20 cellular contexts compared by ENCODE assay signal in the genomic region with DNA sequence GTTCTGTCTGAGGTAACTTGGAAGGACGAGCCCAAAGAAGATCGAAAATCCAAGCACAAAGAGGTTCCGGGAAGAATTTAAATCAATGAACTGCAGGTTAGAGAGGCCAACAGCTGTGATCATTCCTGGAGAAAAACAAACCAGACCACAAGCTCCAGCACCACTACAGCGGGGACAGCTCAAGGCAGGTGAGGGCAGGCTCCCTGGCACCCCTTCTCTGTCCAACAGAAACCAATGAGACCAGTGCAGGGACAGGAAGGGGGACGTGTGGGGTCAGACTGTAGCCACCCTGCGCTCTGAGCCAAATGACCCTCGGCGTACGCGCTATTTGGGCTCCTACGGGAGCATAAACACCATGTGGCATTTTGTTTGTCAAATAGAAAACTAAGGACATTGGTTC. TPM values are rescaled to one million over a fixed set of nuclear protein-coding genes. Genes with fewer than 3 reads are reported as not detected.
A peak's percentile ranks its signal among the peaks of the same experiment; 100 is the strongest.
DNase-seq lines count a peak whose midpoint lies in the region; ATAC-seq and TF ChIP-seq lines count a peak whose summit lies in the region.
"Had no signal": no experiment of that assay in that cellular context is flagged by ENCODE, and none has a peak within 500 bp of the region (broad histone marks: within the 10 kb centered on the region; RNA-seq: fewer than 3 reads in every experiment).

No MANE protein-coding gene starts in this region.

- intact Hi-C loops in right lobe of liver (cut with DNase I), result no loop called here

- H3K27me3 Mint-ChIP-seq in IgD-negative memory B cell, result no peaks in the 10 kb centered on the region
- peaks cover 8% of the 10 kb centered on the region for H3K27me3 Mint-ChIP-seq in endothelial cell (ENCODE audit: unreplicated experiment)
- H3K27me3 Mint-ChIP-seq: B cell; CD4-positive, CD25-positive, alpha-beta regulatory T cell; CD8-positive, alpha-beta memory T cell had no signal

- TF ChIP-seq RAD21 in liver (IDR thresholded peaks at IDR 0.05), result no peak

- H3K9me3 ChIP-seq in liver (ENCODE audit: control insufficient read depth in 4 of 4, low read length in 3 of 4), result no peaks in the 10 kb centered on the region
- H3K9me3 ChIP-seq in right lobe of liver, result no peaks in the 10 kb centered on the region
- H3K9me3 ChIP-seq in osteoblast (ENCODE audit: low read depth, low read length), result no peaks in the 10 kb centered on the region
- H3K9me3 ChIP-seq: BLaER1 treated with 17β-estradiol and CSF1 and Interleukin-3, amounts not matched to agents 10 nM and 100 nM had no signal

- H3K36me3 Mint-ChIP-seq in IgD-negative memory B cell (peaks cover 9% of the 10 kb centered on the region), endothelial cell (ENCODE audit: low read depth, unreplicated experiment) (peaks cover 67% of the 10 kb centered on the region)

- H3K36me3 ChIP-seq in liver (ENCODE audit: control insufficient read depth in 4 of 4, insufficient read depth in 3 of 4, low read depth in 1 of 4, low read length in 3 of 4), result peaks cover 14 to 86% (median 74%) of the 10 kb centered on the region in 4 donors
- H3K36me3 ChIP-seq in right lobe of liver, result peaks cover 7 to 78% (median 15%) of the 10 kb centered on the region in 4 donors
- H3K36me3 ChIP-seq in osteoblast (ENCODE audit: insufficient read depth, low read length), result peaks cover 25% of the 10 kb centered on the region

- no peak overlapping the region for H3K4me3 ChIP-seq in liver (ENCODE audit: low read depth in 1 of 3, low read length in 3 of 3)
- H3K4me3 ChIP-seq in right lobe of liver, result no peak overlapping the region
- H3K4me3 ChIP-seq in osteoblast (ENCODE audit: insufficient read depth, low read length), result no peak overlapping the region
- H3K4me3 ChIP-seq: BLaER1 treated with 17β-estradiol and CSF1 and Interleukin-3, amounts not matched to agents 10 nM and 100 nM; GM23248 had no signal

- H3K4me1 Mint-ChIP-seq in IgD-negative memory B cell, result peaks cover 0 to 2% (median 0%) of the 10 kb centered on the region in 3 donors
- no peaks in the 10 kb centered on the region for H3K4me1 Mint-ChIP-seq in endothelial cell (ENCODE audit: unreplicated experiment)
- H3K4me1 Mint-ChIP-seq: B cell; CD8-positive, alpha-beta memory T cell had no signal

- H3K27me3 ChIP-seq in liver (ENCODE audit: control insufficient read depth in 4 of 4, insufficient read depth in 4 of 4, low read length in 3 of 4) (no peaks in the 10 kb centered on the region), right lobe of liver (no peaks in the 10 kb centered on the region), osteoblast (ENCODE audit: insufficient read depth, low read length) (no peaks in the 10 kb centered on the region)
- H3K27me3 ChIP-seq: BLaER1 treated with 17β-estradiol and CSF1 and Interleukin-3, amounts not matched to agents 10 nM and 100 nM had no signal

- WGBS in liver, result 90% methylated on average over 11 of the region's 11 CpGs
- WGBS in right lobe of liver (ENCODE audit: insufficient coverage, low coverage, low lambda C conversion rate, missing lambda C conversion rate), result 86% methylated on average over 10 of the region's 11 CpGs

- H3K4me1 ChIP-seq in liver (ENCODE audit: control insufficient read depth in 4 of 4, insufficient read depth in 4 of 4, low read length in 3 of 4) (peaks cover 0 to 4% (median 0%) of the 10 kb centered on the region in 4 donors), right lobe of liver (peaks cover 0 to 11% (median 0%) of the 10 kb centered on the region in 4 donors), osteoblast (ENCODE audit: insufficient read depth, low read length) (no peaks in the 10 kb centered on the region)

- no peaks in the 10 kb centered on the region for H4K20me1 ChIP-seq in osteoblast (ENCODE audit: insufficient read depth, low read length)

- DNase-seq in right lobe of liver, result no peak
- no peak for DNase-seq in endothelial cell (ENCODE audit: low spot score)
- DNase-seq in osteoblast (ENCODE audit: insufficient read length, low spot score, missing footprints), result no peak
- DNase-seq: CD4-positive, CD25-positive, alpha-beta regulatory T cell; CD8-positive, alpha-beta memory T cell; COR-L47; DMS 273 treated with DMSO at 0.1 percent for 48 hours; DMS53; DND-41; EL; GM23248; KG1 had no signal

- H3K4me3 Mint-ChIP-seq in IgD-negative memory B cell (no peak overlapping the region), endothelial cell (ENCODE audit: unreplicated experiment) (peak overlapping the region; percentile 66)
- H3K4me3 Mint-ChIP-seq: B cell; CD4-positive, CD25-positive, alpha-beta regulatory T cell; CD8-positive, alpha-beta memory T cell had no signal

- TF ChIP-seq CTCF in liver (IDR thresholded peaks at IDR 0.05; ENCODE audit: low read depth, low read length, missing input control) (no peak), right lobe of liver (IDR thresholded peaks at IDR 0.05) (no peak), endothelial cell (IDR thresholded peaks at IDR 0.05; ENCODE audit: unreplicated experiment) (no peak), osteoblast (IDR thresholded peaks at IDR 0.05; ENCODE audit: extremely low read depth, low read depth, low read length) (no peak)

- no peak for TF ChIP-seq POLR2A in right lobe of liver (IDR thresholded peaks at IDR 0.05)

- no peak overlapping the region for H3K4me2 ChIP-seq in osteoblast (ENCODE audit: insufficient read depth, low read length)
- H3K4me2 ChIP-seq: BLaER1 treated with 17β-estradiol and CSF1 and Interleukin-3, amounts not matched to agents 10 nM and 100 nM had no signal

- H3K27ac ChIP-seq in liver (ENCODE audit: low read depth in 1 of 2, low read length in 2 of 2), result no peak overlapping the region
- H3K27ac ChIP-seq in right lobe of liver, result no peak overlapping the region
- H3K27ac ChIP-seq in osteoblast (ENCODE audit: low read depth, low read length), result no peak overlapping the region
- H3K27ac ChIP-seq: BLaER1 treated with 17β-estradiol and CSF1 and Interleukin-3, amounts not matched to agents 10 nM and 100 nM; GM23248; HL-60 had no signal

- H3K9ac ChIP-seq in liver (ENCODE audit: low read depth in 1 of 2, low read length in 2 of 2), result no peak overlapping the region
- H3K9ac ChIP-seq: BLaER1 treated with 17β-estradiol and CSF1 and Interleukin-3, amounts not matched to agents 10 nM and 100 nM; GM23248 had no signal

- peak overlapping the region in 2 of 3 donors; percentile 62 to 71 for H3K27ac Mint-ChIP-seq in IgD-negative memory B cell
- no peak overlapping the region for H3K27ac Mint-ChIP-seq in endothelial cell (ENCODE audit: unreplicated experiment)
- H3K27ac Mint-ChIP-seq: B cell; CD4-positive, CD25-positive, alpha-beta regulatory T cell had no signal

- H3K9me3 Mint-ChIP-seq in IgD-negative memory B cell, result no peaks in the 10 kb centered on the region
- no peaks in the 10 kb centered on the region for H3K9me3 Mint-ChIP-seq in endothelial cell (ENCODE audit: unreplicated experiment)
- H3K9me3 Mint-ChIP-seq: CD4-positive, CD25-positive, alpha-beta regulatory T cell; CD8-positive, alpha-beta memory T cell had no signal

- ATAC-seq in right lobe of liver, result no peak
- no peak for ATAC-seq in HG03442 (IDR thresholded peaks at IDR 0.05; ENCODE audit: unreplicated experiment)
- ATAC-seq in HG03521 (IDR thresholded peaks at IDR 0.05; ENCODE audit: unreplicated experiment), result no peak
- ATAC-seq: HCT116 had no signal

- no peak overlapping the region for H2AFZ ChIP-seq in osteoblast (ENCODE audit: low read length)
- H2AFZ ChIP-seq: GM23248 had no signal

- no peaks in the 10 kb centered on the region for H3K79me2 ChIP-seq in osteoblast (ENCODE audit: insufficient read depth, low read length)

TF ChIP-seq in liver, 16 proteins besides CTCF, POLR2A, EP300 and RAD21:
- TF ChIP-seq, protein P1, sequence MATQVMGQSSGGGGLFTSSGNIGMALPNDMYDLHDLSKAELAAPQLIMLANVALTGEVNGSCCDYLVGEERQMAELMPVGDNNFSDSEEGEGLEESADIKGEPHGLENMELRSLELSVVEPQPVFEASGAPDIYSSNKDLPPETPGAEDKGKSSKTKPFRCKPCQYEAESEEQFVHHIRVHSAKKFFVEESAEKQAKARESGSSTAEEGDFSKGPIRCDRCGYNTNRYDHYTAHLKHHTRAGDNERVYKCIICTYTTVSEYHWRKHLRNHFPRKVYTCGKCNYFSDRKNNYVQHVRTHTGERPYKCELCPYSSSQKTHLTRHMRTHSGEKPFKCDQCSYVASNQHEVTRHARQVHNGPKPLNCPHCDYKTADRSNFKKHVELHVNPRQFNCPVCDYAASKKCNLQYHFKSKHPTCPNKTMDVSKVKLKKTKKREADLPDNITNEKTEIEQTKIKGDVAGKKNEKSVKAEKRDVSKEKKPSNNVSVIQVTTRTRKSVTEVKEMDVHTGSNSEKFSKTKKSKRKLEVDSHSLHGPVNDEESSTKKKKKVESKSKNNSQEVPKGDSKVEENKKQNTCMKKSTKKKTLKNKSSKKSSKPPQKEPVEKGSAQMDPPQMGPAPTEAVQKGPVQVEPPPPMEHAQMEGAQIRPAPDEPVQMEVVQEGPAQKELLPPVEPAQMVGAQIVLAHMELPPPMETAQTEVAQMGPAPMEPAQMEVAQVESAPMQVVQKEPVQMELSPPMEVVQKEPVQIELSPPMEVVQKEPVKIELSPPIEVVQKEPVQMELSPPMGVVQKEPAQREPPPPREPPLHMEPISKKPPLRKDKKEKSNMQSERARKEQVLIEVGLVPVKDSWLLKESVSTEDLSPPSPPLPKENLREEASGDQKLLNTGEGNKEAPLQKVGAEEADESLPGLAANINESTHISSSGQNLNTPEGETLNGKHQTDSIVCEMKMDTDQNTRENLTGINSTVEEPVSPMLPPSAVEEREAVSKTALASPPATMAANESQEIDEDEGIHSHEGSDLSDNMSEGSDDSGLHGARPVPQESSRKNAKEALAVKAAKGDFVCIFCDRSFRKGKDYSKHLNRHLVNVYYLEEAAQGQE (IDR thresholded peaks at IDR 0.05), result peak; percentile 39
- TF ChIP-seq GABPA (IDR thresholded peaks at IDR 0.05 in 1 of 2, conservative IDR thresholded peaks at IDR 0.05 in 1 of 2), result no peak
- no peak for TF ChIP-seq HNF4G (IDR thresholded peaks at IDR 0.05)
- no peak for TF ChIP-seq EGR1 (IDR thresholded peaks at IDR 0.05; ENCODE audit: low read depth in 2 of 2)

RNA-seq across cellular contexts. Expression of a gene that starts 38.6 kb away (rescaled TPM):
- 10 to 100 TPM in 1 of 2 donors, 1 to 10 TPM in 1; 7.2 to 14.6 TPM for total RNA-seq in liver
- 1 to 10 TPM; 1.2 to 2.2 TPM for polyA plus RNA-seq in liver
- total RNA-seq in right lobe of liver, result 1 to 10 TPM; 2.0 to 4.8 (median 4.2) TPM
- polyA plus RNA-seq in IgD-negative memory B cell, result 75.6 TPM
- 229 TPM for total RNA-seq in endothelial cell (ENCODE audit: unreplicated experiment)
- total RNA-seq in osteoblast, result 1.8 TPM in 2 replicates

Comparison
In these comparisons a context has a peak if more than half of its experiments do, and no peak if none do; other contexts are left out.
1. RNA of a gene that starts 38.6 kb away (total RNA-seq): 229 TPM in endothelial cell (single experiment); 7.2 to 14.6 TPM in liver, 2.0 to 4.8 TPM in right lobe of liver and 1.8 TPM in osteoblast; every median in the first group is over 10 times any median in the second.